ENCODE assay signal across 29 cellular contexts in genomic region chr22:40676644-40677043, GRCh38. TPM values are rescaled to one million over a fixed set of nuclear protein-coding genes. Genes with fewer than 3 reads are reported as not detected.
"Had no signal": no experiment of that assay in that cellular context is flagged by ENCODE, and none has a peak within 500 bp of the region (broad histone marks: within the 10 kb centered on the region; RNA-seq: fewer than 3 reads in every experiment).

No MANE protein-coding gene starts in this region.

- H3K36me3 ChIP-seq: cardiac muscle cell, colonic mucosa, esophagus muscularis mucosa, pancreas, prostate gland, suprapubic skin, tibial artery, upper lobe of right lung had no signal

- H3K27ac ChIP-seq: cardiac muscle cell, colonic mucosa, esophagus muscularis mucosa, pancreas, prostate gland, suprapubic skin, tibial artery, upper lobe of right lung had no signal

- H3K27me3 ChIP-seq: cardiac muscle cell, colonic mucosa, suprapubic skin had no signal

- H3K4me1 Mint-ChIP-seq: activated CD8-positive, alpha-beta memory T cell treated with anti-CD3 and anti-CD28 coated beads, Interleukin-2, amount 10 ng/mL, durations not matched to agents 7 days and 5 days had no signal

- H3K9me3 Mint-ChIP-seq: activated naive CD8-positive, alpha-beta T cell treated with anti-CD3 and anti-CD28 coated beads, Interleukin-2, amount 10 ng/mL, durations not matched to agents 7 days and 5 days; effector memory CD8-positive, alpha-beta T cell; naive B cell; stimulated activated naive B cell treated with anti-CD40 and anti-IgM and Interleukin-4, amounts not matched to agents 10 μg/mL and 1 μg/mL and 100 μg/mL, for 72 hours had no signal

- H3K4me2 ChIP-seq: smooth muscle cell had no signal

- H3K36me3 Mint-ChIP-seq: activated naive CD8-positive, alpha-beta T cell treated with anti-CD3 and anti-CD28 coated beads, Interleukin-2, amount 10 ng/mL, durations not matched to agents 7 days and 5 days; mesothelial cell of epicardium; naive B cell; stimulated activated naive B cell treated with anti-CD40 and anti-IgM and Interleukin-4, amounts not matched to agents 10 μg/mL and 1 μg/mL and 100 μg/mL, for 72 hours had no signal

- ATAC-seq: activated CD4-positive, alpha-beta T cell treated with anti-CD3 and anti-CD28 coated beads for 36 hours; activated CD8-positive, alpha-beta memory T cell treated with anti-CD3 and anti-CD28 coated beads, Interleukin-2, amount 10 ng/mL, durations not matched to agents 7 days and 5 days; activated CD8-positive, alpha-beta T cell treated with anti-CD3 and anti-CD28 coated beads, Interleukin-2, amount 10 ng/mL, durations not matched to agents 7 days and 5 days; effector memory CD8-positive, alpha-beta T cell; left cardiac atrium; pancreas; stimulated activated naive B cell treated with anti-CD40 and anti-IgM and Interleukin-4, amounts not matched to agents 10 μg/mL and 1 μg/mL and 100 μg/mL, for 72 hours; upper lobe of right lung; WTC11 had no signal

- FAIRE-seq: endothelial cell of umbilical vein, frontal cortex, pancreas had no signal

- H3K4me3 Mint-ChIP-seq: activated CD4-positive, alpha-beta T cell treated with anti-CD3 and anti-CD28 coated beads for 36 hours; activated CD8-positive, alpha-beta memory T cell treated with anti-CD3 and anti-CD28 coated beads, Interleukin-2, amount 10 ng/mL, durations not matched to agents 7 days and 5 days; activated CD8-positive, alpha-beta T cell treated with anti-CD3 and anti-CD28 coated beads, Interleukin-2, amount 10 ng/mL, durations not matched to agents 7 days and 5 days; activated naive CD8-positive, alpha-beta T cell treated with anti-CD3 and anti-CD28 coated beads, Interleukin-2, amount 10 ng/mL, durations not matched to agents 7 days and 5 days; effector memory CD8-positive, alpha-beta T cell; mesothelial cell of epicardium; naive B cell; nephron progenitor cell; stimulated activated naive B cell treated with anti-CD40 and anti-IgM and Interleukin-4, amounts not matched to agents 10 μg/mL and 1 μg/mL and 100 μg/mL, for 72 hours; WTC11 had no signal

- H3K9me3 ChIP-seq: colonic mucosa, esophagus muscularis mucosa, pancreas, prostate gland, suprapubic skin, tibial artery, upper lobe of right lung had no signal

- H3K27ac Mint-ChIP-seq: activated CD8-positive, alpha-beta memory T cell treated with anti-CD3 and anti-CD28 coated beads, Interleukin-2, amount 10 ng/mL, durations not matched to agents 7 days and 5 days; activated CD8-positive, alpha-beta T cell treated with anti-CD3 and anti-CD28 coated beads, Interleukin-2, amount 10 ng/mL, durations not matched to agents 7 days and 5 days; activated naive CD8-positive, alpha-beta T cell treated with anti-CD3 and anti-CD28 coated beads, Interleukin-2, amount 10 ng/mL, durations not matched to agents 7 days and 5 days; effector memory CD8-positive, alpha-beta T cell; mesothelial cell of epicardium; naive B cell; nephron progenitor cell; stimulated activated naive B cell treated with anti-CD40 and anti-IgM and Interleukin-4, amounts not matched to agents 10 μg/mL and 1 μg/mL and 100 μg/mL, for 72 hours had no signal

- H3K4me3 ChIP-seq: cardiac muscle cell, colonic mucosa, esophagus muscularis mucosa, pancreas, prostate gland, smooth muscle cell, suprapubic skin, tibial artery, upper lobe of right lung had no signal

- DNase-seq: activated CD4-positive, alpha-beta T cell treated with anti-CD3 and anti-CD28 coated beads for 36 hours; activated CD8-positive, alpha-beta memory T cell treated with anti-CD3 and anti-CD28 coated beads, Interleukin-2, amount 10 ng/mL, durations not matched to agents 7 days and 5 days; activated CD8-positive, alpha-beta T cell treated with anti-CD3 and anti-CD28 coated beads, Interleukin-2, amount 10 ng/mL, durations not matched to agents 7 days and 5 days; activated naive CD4-positive, alpha-beta T cell treated with Interleukin-2 at 50 U/mL for 16 hours; activated naive CD8-positive, alpha-beta T cell treated with anti-CD3 and anti-CD28 coated beads, Interleukin-2, amount 10 ng/mL, durations not matched to agents 7 days and 5 days; activated T-cell treated with anti-CD3 and anti-CD28 coated beads, Interleukin-2, amount 50 U/mL, for 48 hours; cerebellar nuclear complex; colonic mucosa; effector memory CD8-positive, alpha-beta T cell; left cardiac atrium; naive B cell; nephron progenitor cell; pancreas; stimulated activated CD4-positive, alpha-beta T cell treated with anti-CD3 and anti-CD28 coated beads, Interleukin-1b, Interleukin-23, amount 100 ng/mL, for 48 hours; stimulated activated CD4-positive, alpha-beta T cell treated with anti-CD3 and anti-CD28 coated beads, Interleukin-4, amount 100 ng/mL, for 4 hours; stimulated activated CD8-positive, alpha-beta memory T cell treated with anti-CD3 and anti-CD28 coated beads, Interleukin-4, amount 100 ng/mL, for 48 hours; stimulated activated naive B cell treated with anti-CD40 and anti-IgM and Interleukin-4, amounts not matched to agents 10 μg/mL and 1 μg/mL and 100 μg/mL, for 72 hours; T-helper 2 cell; tibial artery; upper lobe of right lung had no signal

- H3K4me1 ChIP-seq: colonic mucosa, pancreas, prostate gland had no signal

RNA-seq across cellular contexts. Expression of gene MCHR1, which starts 2.6 kb away (rescaled TPM):
- total RNA-seq: activated CD4-positive, alpha-beta T cell treated with anti-CD3 and anti-CD28 coated beads for 36 hours; activated CD8-positive, alpha-beta memory T cell treated with anti-CD3 and anti-CD28 coated beads, Interleukin-2, amount 10 ng/mL, durations not matched to agents 7 days and 5 days; activated CD8-positive, alpha-beta T cell treated with anti-CD3 and anti-CD28 coated beads, Interleukin-2, amount 10 ng/mL, durations not matched to agents 7 days and 5 days; activated naive CD8-positive, alpha-beta T cell treated with anti-CD3 and anti-CD28 coated beads, Interleukin-2, amount 10 ng/mL, durations not matched to agents 7 days and 5 days; endothelial cell of umbilical vein; upper lobe of right lung had no signal
- polyA plus RNA-seq: endothelial cell of umbilical vein had no signal
